1 cellular context compared by ENCODE assay signal in genomic region chr17:45018514-45019176, GRCh38.
TF ChIP-seq lines count a peak whose summit lies in the region.

No MANE protein-coding gene starts in this region.

TF ChIP-seq in K562, 482 proteins besides CTCF, POLR2A, EP300 and RAD21 (continued from another document):
- TF ChIP-seq HDAC1 (IDR thresholded peaks at IDR 0.05): peak in 1 of 2 experiments; percentile 28; a peak in 1 of 4 replicates
- 0 out of 2 replicates have a peak, but pooled peaks have one; percentile 33 for TF ChIP-seq SMAD4 (CRISPR knock-in tag; conservative IDR thresholded peaks at IDR 0.05)
- peak; percentile 26 for TF ChIP-seq TBP (optimal IDR thresholded peaks at IDR 0.05; ENCODE audit: low read depth, low read length)
